Comparison of ENCODE assay signal across 17 cellular contexts in genomic region chr5:99105216-99105615, GRCh38.
DNase-seq lines count a peak whose midpoint lies in the region; ATAC-seq and TF ChIP-seq lines count a peak whose summit lies in the region.
"Had no signal": no experiment of that assay in that cellular context is flagged by ENCODE, and none has a peak within 500 bp of the region (broad histone marks: within the 10 kb centered on the region; RNA-seq: fewer than 3 reads in every experiment).

No MANE protein-coding gene starts in this region.

- H3K27me3 Mint-ChIP-seq in activated CD8-positive, alpha-beta memory T cell treated with anti-CD3 and anti-CD28 coated beads, Interleukin-2, amount 10 ng/mL, durations not matched to agents 7 days and 5 days: peaks cover 13% of the 10 kb centered on the region
- H3K27me3 Mint-ChIP-seq in activated CD4-positive, alpha-beta T cell treated with anti-CD3 and anti-CD28 coated beads, Interleukin-2, amount 10 ng/mL, durations not matched to agents 7 days and 5 days: peaks cover 4% of the 10 kb centered on the region

- POLR2A ChIA-PET in activated CD4-positive, alpha-beta T cell treated with anti-CD3 and anti-CD28 coated beads, Interleukin-2, amount 10 ng/mL, durations not matched to agents 7 days and 5 days (lab: Charles Lee): no interaction called here

- no peaks in the 10 kb centered on the region for H3K9me3 Mint-ChIP-seq in activated CD8-positive, alpha-beta memory T cell treated with anti-CD3 and anti-CD28 coated beads, Interleukin-2, amount 10 ng/mL, durations not matched to agents 7 days and 5 days (ENCODE audit: low read depth)
- no peaks in the 10 kb centered on the region for H3K9me3 Mint-ChIP-seq in activated CD4-positive, alpha-beta T cell treated with anti-CD3 and anti-CD28 coated beads, Interleukin-2, amount 10 ng/mL, durations not matched to agents 7 days and 5 days
- H3K9me3 Mint-ChIP-seq: activated T-cell treated with anti-CD3 and anti-CD28 coated beads, Interleukin-2, amount 50 U/mL, for 72 hours; memory B cell; naive thymus-derived CD8-positive, alpha-beta T cell; T-cell had no signal

- ATAC-seq in activated CD8-positive, alpha-beta memory T cell treated with anti-CD3 and anti-CD28 coated beads, Interleukin-2, amount 10 ng/mL, durations not matched to agents 7 days and 5 days: no peak
- ATAC-seq: activated T-cell treated with anti-CD3 and anti-CD28 coated beads, Interleukin-2, amount 50 U/mL, for 72 hours; naive thymus-derived CD8-positive, alpha-beta T cell; T-cell had no signal

- CTCF ChIA-PET in activated CD8-positive, alpha-beta memory T cell treated with anti-CD3 and anti-CD28 coated beads, Interleukin-2, amount 10 ng/mL, durations not matched to agents 7 days and 5 days (lab: Charles Lee): interaction anchor here (0.6 to 1.7 kb wide), 4 partner anchors 9 to 846 kb away, joined by 3 to 4 read pairs (median 3); no protein-coding TSS in a partner anchor
- CTCF ChIA-PET in activated CD4-positive, alpha-beta T cell treated with anti-CD3 and anti-CD28 coated beads, Interleukin-2, amount 10 ng/mL, durations not matched to agents 7 days and 5 days (lab: Charles Lee): interaction anchor here (0.7 to 0.8 kb wide), 2 partner anchors 187 to 1018 kb away, joined by 3 read pairs; no protein-coding TSS in a partner anchor

- H3K4me3 Mint-ChIP-seq in activated CD8-positive, alpha-beta memory T cell treated with anti-CD3 and anti-CD28 coated beads, Interleukin-2, amount 10 ng/mL, durations not matched to agents 7 days and 5 days: no peak overlapping the region
- H3K4me3 Mint-ChIP-seq in activated CD4-positive, alpha-beta T cell treated with anti-CD3 and anti-CD28 coated beads, Interleukin-2, amount 10 ng/mL, durations not matched to agents 7 days and 5 days: no peak overlapping the region
- H3K4me3 Mint-ChIP-seq: activated naive CD8-positive, alpha-beta T cell; activated T-cell treated with anti-CD3 and anti-CD28 coated beads, Interleukin-2, amount 50 U/mL, for 72 hours; memory B cell; naive thymus-derived CD8-positive, alpha-beta T cell; T-cell had no signal

- no peak for TF ChIP-seq CTCF in epithelial cell of esophagus (IDR thresholded peaks at IDR 0.05; ENCODE audit: insufficient read depth, low read depth, low read length, missing control alignments)

- H3K4me1 Mint-ChIP-seq in activated CD8-positive, alpha-beta memory T cell treated with anti-CD3 and anti-CD28 coated beads, Interleukin-2, amount 10 ng/mL, durations not matched to agents 7 days and 5 days: no peaks in the 10 kb centered on the region
- no peaks in the 10 kb centered on the region for H3K4me1 Mint-ChIP-seq in activated CD4-positive, alpha-beta T cell treated with anti-CD3 and anti-CD28 coated beads, Interleukin-2, amount 10 ng/mL, durations not matched to agents 7 days and 5 days

- H3K27ac Mint-ChIP-seq in activated CD8-positive, alpha-beta memory T cell treated with anti-CD3 and anti-CD28 coated beads, Interleukin-2, amount 10 ng/mL, durations not matched to agents 7 days and 5 days: no peak overlapping the region
- H3K27ac Mint-ChIP-seq in activated CD4-positive, alpha-beta T cell treated with anti-CD3 and anti-CD28 coated beads, Interleukin-2, amount 10 ng/mL, durations not matched to agents 7 days and 5 days: no peak overlapping the region
- H3K27ac Mint-ChIP-seq: activated naive CD8-positive, alpha-beta T cell; activated T-cell treated with anti-CD3 and anti-CD28 coated beads, Interleukin-2, amount 50 U/mL, for 72 hours; memory B cell; naive thymus-derived CD8-positive, alpha-beta T cell; T-cell had no signal

- peak; percentile 50 for DNase-seq in DMS 273 (lab: John Stamatoyannopoulos, UW; ENCODE audit: unreplicated experiment)
- no peak for DNase-seq in DMS 273 treated with DMSO at 0.1 percent for 48 hours (lab: John Stamatoyannopoulos, UW)
- DNase-seq in RPMI8226: peak; percentile 35
- DNase-seq in epithelial cell of esophagus (ENCODE audit: low read depth): peak; percentile 2
- DNase-seq in pons (ENCODE audit: low spot score): peak; percentile 20
- DNase-seq in KG1 (lab: John Stamatoyannopoulos, UW): no peak
- no peak for DNase-seq in activated CD8-positive, alpha-beta memory T cell treated with anti-CD3 and anti-CD28 coated beads, Interleukin-2, amount 10 ng/mL, durations not matched to agents 7 days and 5 days
- no peak for DNase-seq in activated CD4-positive, alpha-beta T cell treated with anti-CD3 and anti-CD28 coated beads, Interleukin-2, amount 10 ng/mL, durations not matched to agents 7 days and 5 days
- DNase-seq: activated T-cell treated with anti-CD3 and anti-CD28 coated beads, Interleukin-2, amount 50 U/mL, for 72 hours; GDM1; T-cell had no signal

- no peak overlapping the region for H3K4me3 ChIP-seq in epithelial cell of esophagus (ENCODE audit: low read length)
- H3K4me3 ChIP-seq: esophagus muscularis mucosa, GM12878, smooth muscle cell had no signal

- no peaks in the 10 kb centered on the region for H3K36me3 Mint-ChIP-seq in activated CD8-positive, alpha-beta memory T cell treated with anti-CD3 and anti-CD28 coated beads, Interleukin-2, amount 10 ng/mL, durations not matched to agents 7 days and 5 days
- no peaks in the 10 kb centered on the region for H3K36me3 Mint-ChIP-seq in activated CD4-positive, alpha-beta T cell treated with anti-CD3 and anti-CD28 coated beads, Interleukin-2, amount 10 ng/mL, durations not matched to agents 7 days and 5 days (ENCODE audit: low read depth)
- H3K36me3 Mint-ChIP-seq: activated naive CD8-positive, alpha-beta T cell; memory B cell; naive thymus-derived CD8-positive, alpha-beta T cell; T-cell had no signal

Comparison
In these comparisons a context has a peak if more than half of its experiments do, and no peak if none do; other contexts are left out.
1. DNase-seq: peak in DMS 273 (single experiment), RPMI8226 (single experiment), epithelial cell of esophagus (single experiment) and pons (single experiment); none in DMS 273 treated with DMSO at 0.1 percent for 48 hours (single experiment), KG1 (single experiment), activated CD8-positive, alpha-beta memory T cell treated with anti-CD3 and anti-CD28 coated beads, Interleukin-2, amount 10 ng/mL, durations not matched to agents 7 days and 5 days (single experiment) and activated CD4-positive, alpha-beta T cell treated with anti-CD3 and anti-CD28 coated beads, Interleukin-2, amount 10 ng/mL, durations not matched to agents 7 days and 5 days (single experiment).